ENCODE assay signal across 8 cellular contexts in genomic region chr6:27814665-27815424, GRCh38.
DNase-seq lines count a peak whose midpoint lies in the region; ATAC-seq and TF ChIP-seq lines count a peak whose summit lies in the region.

No MANE protein-coding gene starts in this region.

- H3K4me3 ChIP-seq in Peyer's patch, result peak overlapping the region; percentile 32 to 53 (median 40)
- peak overlapping the region; percentile 41 to 42 for H3K4me3 ChIP-seq in neutrophil (ENCODE audit: low read depth in 1 of 2, low read length in 1 of 2)

- no peaks in the 10 kb centered on the region for H3K36me3 Mint-ChIP-seq in CD14-positive monocyte

- peaks cover 0 to 16% (median 0%) of the 10 kb centered on the region in 4 donors for H3K4me1 ChIP-seq in Peyer's patch
- H3K4me1 ChIP-seq in neutrophil (ENCODE audit: control insufficient read depth in 1 of 2, insufficient read depth in 1 of 2, low read depth in 1 of 2, low read length in 1 of 2), result peaks cover 26 to 31% of the 10 kb centered on the region in 2 experiments

- intact Hi-C loops in CD14-positive monocyte (cut with micrococcal nuclease), result loop anchor here (5.0 kb wide), 2 partner anchors 57 to 77 kb away; a partner anchor contains a TSS

- DNase-seq in CD14-positive monocyte (ENCODE audit: low spot score), result peak; percentile 80
- DNase-seq in Peyer's patch, result peak; percentile 59 to 89 (median 67)
- DNase-seq in activated gamma-delta T cell treated with anti-CD3 and anti-CD28 coated beads, Interleukin-2, amount 50 U/mL, for 16 hours (ENCODE audit: low read depth), result peak; percentile 57
- peak; percentile 96 for DNase-seq in foreskin melanocyte
- no peak for DNase-seq in cortex of kidney (lab: John Stamatoyannopoulos, UW)

- H3K4me3 Mint-ChIP-seq in CD14-positive monocyte, result peak overlapping the region; percentile 89 to 95

- H3K27me3 ChIP-seq in Peyer's patch, result no peaks in the 10 kb centered on the region
- no peaks in the 10 kb centered on the region for H3K27me3 ChIP-seq in neutrophil

- TF ChIP-seq POLR2A in Peyer's patch (IDR thresholded peaks at IDR 0.05), result peak; percentile 79 to 88

- peaks cover 0 to 9% (median 2%) of the 10 kb centered on the region in 7 donors for H3K9me3 Mint-ChIP-seq in CD14-positive monocyte

- peaks cover 0 to 2% (median 0%) of the 10 kb centered on the region in 3 donors for H3K27me3 Mint-ChIP-seq in CD14-positive monocyte (ENCODE audit: low read depth in 3 of 3)

- H3K27ac ChIP-seq in Peyer's patch (peak overlapping the region; percentile 59 to 77 (median 68)), neutrophil (peak overlapping the region; percentile 19)

- peak overlapping the region; percentile 72 to 91 (median 87) for H3K27ac Mint-ChIP-seq in CD14-positive monocyte

- H3K4me1 Mint-ChIP-seq in CD14-positive monocyte, result peaks cover 38% of the 10 kb centered on the region

- TF ChIP-seq CTCF in CD14-positive monocyte (IDR thresholded peaks at IDR 0.05) (no peak), Peyer's patch (IDR thresholded peaks at IDR 0.05) (no peak), neutrophil (IDR thresholded peaks at IDR 0.05) (no peak)

- H3K9me3 ChIP-seq in Peyer's patch, result no peaks in the 10 kb centered on the region
- no peaks in the 10 kb centered on the region for H3K9me3 ChIP-seq in neutrophil

- ATAC-seq in GM19438 (IDR thresholded peaks at IDR 0.05; ENCODE audit: low read depth, unreplicated experiment) (peak; percentile 56), HG03521 (IDR thresholded peaks at IDR 0.05; ENCODE audit: unreplicated experiment) (peak; percentile 50)

- H3K36me3 ChIP-seq in Peyer's patch (no peaks in the 10 kb centered on the region), neutrophil (no peaks in the 10 kb centered on the region)
